In genomic region chr10:72297281-72297967, GRCh38 we compare ENCODE assay signal across 8 cellular contexts. TPM values are rescaled to one million over a fixed set of nuclear protein-coding genes. Genes with fewer than 3 reads are reported as not detected.
A peak's percentile ranks its signal among the peaks of the same experiment; 100 is the strongest.
DNase-seq lines count a peak whose midpoint lies in the region; ATAC-seq, FAIRE-seq and TF ChIP-seq lines count a peak whose summit lies in the region.

No MANE protein-coding gene starts in this region.

- no peak for TF ChIP-seq CTCF in CD8-positive, alpha-beta T cell (IDR thresholded peaks at IDR 0.05)
- TF ChIP-seq CTCF in HepG2 (CRISPR knock-in tag; IDR thresholded peaks at IDR 0.05) = no peak

- H3K9me3 Mint-ChIP-seq in CD8-positive, alpha-beta T cell = no peaks in the 10 kb centered on the region
- H3K9me3 Mint-ChIP-seq in central memory CD8-positive, alpha-beta T cell = no peaks in the 10 kb centered on the region

- peak; percentile 75 for ATAC-seq in CD8-positive, alpha-beta T cell
- ATAC-seq in GM21528 (IDR thresholded peaks at IDR 0.05; ENCODE audit: low FRiP score, unreplicated experiment) (peak; percentile 56), HepG2 (no peak)
- peak; percentile 85 for ATAC-seq in central memory CD8-positive, alpha-beta T cell (replicated peaks; ENCODE audit: extremely low read depth, poor library complexity, severe bottlenecking)

- intact Hi-C loops in CD8-positive, alpha-beta T cell (cut with DNase I, micrococcal nuclease) = loop anchor here (1.0 to 2.0 kb wide), 7 partner anchors 22 to 49 kb away; partner anchors contain the start of gene DDIT4 (in 1 of the 2)
- intact Hi-C loops in HepG2 (cut with micrococcal nuclease; ENCODE audit: unreplicated experiment) = no loop called here

- H3K4me1 Mint-ChIP-seq in CD8-positive, alpha-beta T cell (ENCODE audit: low read depth) = peaks cover 48% of the 10 kb centered on the region
- peaks cover 49% of the 10 kb centered on the region for H3K4me1 Mint-ChIP-seq in central memory CD8-positive, alpha-beta T cell

- no peak for TF ChIP-seq RAD21 in HepG2 (CRISPR knock-in tag; IDR thresholded peaks at IDR 0.05)

- CTCF ChIA-PET in CD8-positive, alpha-beta T cell (lab: Charles Lee) = interaction anchor here (0.7 to 3.3 kb wide), 8 partner anchors 9 to 66 kb away, joined by 3 to 17 read pairs (median 3); partner anchors contain the start of gene DDIT4
- CTCF ChIA-PET in HepG2 (lab: Yijun Ruan, JAX; ENCODE audit: low intra/inter-chr PET ratio, low total read pairs) = no interaction called here

- TF ChIP-seq EP300 in HepG2 (IDR thresholded peaks at IDR 0.05; ENCODE audit: low read depth in 2 of 2, low read length in 2 of 2) (no peak), HepG2 (CRISPR knock-in tag; IDR thresholded peaks at IDR 0.05; ENCODE audit: borderline replicate concordance) (no peak)

- no peaks in the 10 kb centered on the region for H3K36me3 Mint-ChIP-seq in CD8-positive, alpha-beta T cell
- H3K36me3 Mint-ChIP-seq in central memory CD8-positive, alpha-beta T cell (ENCODE audit: insufficient read depth) = peaks cover 17% of the 10 kb centered on the region

- H3K4me2 ChIP-seq in HepG2 (ENCODE audit: low read depth, low read length) = no peak overlapping the region

- DNase-seq in CD8-positive, alpha-beta T cell = peak; percentile 90 to 99 (median 93)
- DNase-seq in Jurkat, Clone E6-1 (ENCODE audit: low read depth, low spot score) = peak; percentile 98
- peak; percentile 86 to 90 (median 88) for DNase-seq in activated CD4-positive, CD25-positive, alpha-beta regulatory T cell (lab: John Stamatoyannopoulos, UW)
- DNase-seq in central memory CD8-positive, alpha-beta T cell (ENCODE audit: low spot score in 2 of 2) = peak; percentile 85 to 98
- no peak for DNase-seq in HepG2 (ENCODE audit: low spot score)
- peak; percentile 87 to 98 for DNase-seq in stimulated activated CD4-positive, alpha-beta T cell treated with anti-CD3 and anti-CD28 coated beads, Interleukin-4, amount 100 ng/mL, for 4 hours
- no peak for DNase-seq in NCI-H1105 treated with DMSO at 0.1 percent for 48 hours (lab: John Stamatoyannopoulos, UW)

- WGBS in HepG2 (ENCODE audit: low lambda C conversion rate) = 89% methylated on average over 44 of the region's 44 CpGs

- no peaks in the 10 kb centered on the region for H3K36me3 ChIP-seq in CD8-positive, alpha-beta T cell (ENCODE audit: insufficient read depth, low read length)
- H3K36me3 ChIP-seq in HepG2 (replicated peaks in 1 of 2; ENCODE audit: control insufficient read depth in 1 of 2, insufficient read depth in 2 of 2, low read length in 2 of 2) = no peaks in the 10 kb centered on the region

- no peak overlapping the region for H3K9ac ChIP-seq in HepG2 (ENCODE audit: insufficient read depth, low read depth, low read length)

- TF ChIP-seq POLR2A in HepG2 (IDR thresholded peaks at IDR 0.05; ENCODE audit: insufficient read depth in 1 of 2, low read depth in 2 of 2, low read length in 2 of 2) = no peak

- no TSS peak for BruUV-seq in HepG2 (replicated peaks; lab: Mats Ljungman, UMichigan)

- no peak for FAIRE-seq in HepG2 (lab: Jason Lieb, UNC)

- peak overlapping the region; percentile 70 for H3K27ac ChIP-seq in CD8-positive, alpha-beta T cell (ENCODE audit: low read depth, low read length)
- no peak overlapping the region for H3K27ac ChIP-seq in HepG2 (ENCODE audit: extremely low read length, insufficient read depth, low read length)

- peak overlapping the region; percentile 97 for H3K27ac Mint-ChIP-seq in CD8-positive, alpha-beta T cell
- peak overlapping the region; percentile 97 for H3K27ac Mint-ChIP-seq in central memory CD8-positive, alpha-beta T cell (ENCODE audit: low read depth)

- POLR2A ChIA-PET in CD8-positive, alpha-beta T cell (lab: Charles Lee) = interaction anchor here (0.6 to 3.3 kb wide), 21 partner anchors 10 to 82 kb away, joined by 3 to 32 read pairs (median 4); partner anchors contain the start of genes ANAPC16, ASCC1, DDIT4 and DNAJB12
- POLR2A ChIA-PET in HepG2 (lab: Yijun Ruan, JAX) = interaction anchor here (0.8 to 1.2 kb wide), 2 partner anchors 22 to 24 kb away, joined by 3 read pairs; partner anchors contain the start of gene DDIT4

- no peaks in the 10 kb centered on the region for H3K79me2 ChIP-seq in HepG2 (ENCODE audit: insufficient read depth, low read length)

- peaks cover 45% of the 10 kb centered on the region for H3K4me1 ChIP-seq in CD8-positive, alpha-beta T cell (ENCODE audit: insufficient read depth, low read length)
- H3K4me1 ChIP-seq in HepG2 (ENCODE audit: insufficient read depth, low read length) = peaks cover 39% of the 10 kb centered on the region

- no peaks in the 10 kb centered on the region for H4K20me1 ChIP-seq in HepG2 (ENCODE audit: insufficient read depth, low read length)

- H2AFZ ChIP-seq in HepG2 (ENCODE audit: low read length) = no peak overlapping the region

- in situ Hi-C loops in HepG2 (cut with HindIII; ENCODE audit: extremely low pct_ligation_motif_present, low pct_unique_long_range_greater_than_20kb) = no loop called here

- no peaks in the 10 kb centered on the region for H3K27me3 Mint-ChIP-seq in CD8-positive, alpha-beta T cell (ENCODE audit: low read depth)
- H3K27me3 Mint-ChIP-seq in central memory CD8-positive, alpha-beta T cell = no peaks in the 10 kb centered on the region

- H3K4me3 Mint-ChIP-seq in CD8-positive, alpha-beta T cell = peak overlapping the region; percentile 72
- H3K4me3 Mint-ChIP-seq in central memory CD8-positive, alpha-beta T cell = peak overlapping the region; percentile 70

- no peaks in the 10 kb centered on the region for H3K27me3 ChIP-seq in CD8-positive, alpha-beta T cell (ENCODE audit: insufficient read depth, low read length)
- H3K27me3 ChIP-seq in HepG2 (ENCODE audit: control insufficient read depth in 1 of 2, insufficient read depth in 2 of 2, low read length in 2 of 2) = no peaks in the 10 kb centered on the region; a peak in 1 of 5 replicates

- H3K4me3 ChIP-seq in CD8-positive, alpha-beta T cell (ENCODE audit: low read depth, low read length) = peak overlapping the region; percentile 53
- H3K4me3 ChIP-seq in Jurkat, Clone E6-1 (ENCODE audit: low read length) = peak overlapping the region; percentile 76
- H3K4me3 ChIP-seq in HepG2 (replicated peaks in 1 of 3; ENCODE audit: insufficient read depth in 1 of 3, low read depth in 2 of 3, low read length in 3 of 3) = no peak overlapping the region

- H3K9me3 ChIP-seq in CD8-positive, alpha-beta T cell (ENCODE audit: low read length) = no peaks in the 10 kb centered on the region
- H3K9me3 ChIP-seq in HepG2 (ENCODE audit: low read length) = no peaks in the 10 kb centered on the region

RNA-seq across cellular contexts. Expression of gene DDIT4, which starts 23.7 kb away (rescaled TPM):
- total RNA-seq in CD8-positive, alpha-beta T cell = 100 to 1,000 TPM; 351 to 360 TPM
- 55.7 TPM for polyA plus RNA-seq in Jurkat, Clone E6-1 (2012; ENCODE audit: insufficient read depth, insufficient read length)
- 35.2 and 35.6 TPM in 2 replicates for total RNA-seq in HepG2 (2016; rRNA removed; fragmentation: Illumina TruSeq; extraction: Trizol)
- total RNA-seq in HepG2 (2016; cell fraction: cytosol; rRNA removed; fragmentation: Illumina TruSeq; extraction: Trizol; ENCODE audit: low read depth) = 17.3 and 17.4 TPM in 2 replicates
- 35.9 and 37.2 TPM in 2 replicates for total RNA-seq in HepG2 (2016; cell fraction: insoluble cytoplasmic fraction; rRNA removed; fragmentation: Illumina TruSeq; extraction: Trizol)
- 34.5 and 35.2 TPM in 2 replicates for total RNA-seq in HepG2 (2016; cell fraction: membrane; rRNA removed; fragmentation: Illumina TruSeq; extraction: Trizol)
- 19.2 and 19.4 TPM in 2 replicates for total RNA-seq in HepG2 (2016; cell fraction: nucleus; rRNA removed; fragmentation: Illumina TruSeq; extraction: Trizol)
- polyA plus RNA-seq in HepG2 (2011; rRNA removed) = 40.7 and 78.9 TPM in 2 replicates
- 47.3 and 59.3 TPM in 2 replicates for polyA plus RNA-seq in HepG2 (2011; cell fraction: cytosol; rRNA removed)
- polyA plus RNA-seq in HepG2 (2011; cell fraction: nucleus; rRNA removed) = 73.1 and 98.3 TPM in 2 replicates
- polyA plus RNA-seq in HepG2 (2012) = 82.2 and 137 TPM in 2 replicates
- polyA plus RNA-seq in HepG2 (2016; cell fraction: cytosol; fragmentation: Illumina TruSeq; extraction: Trizol; ENCODE audit: low read depth) = 3.8 and 5.2 TPM in 2 replicates
- 24.9 and 26.7 TPM in 2 replicates for polyA plus RNA-seq in HepG2 (2016; cell fraction: insoluble cytoplasmic fraction; fragmentation: Illumina TruSeq; extraction: Trizol; ENCODE audit: low read depth)
- polyA plus RNA-seq in HepG2 (2016; cell fraction: membrane; fragmentation: Illumina TruSeq; extraction: Trizol; ENCODE audit: low read depth) = 8.1 and 8.4 TPM in 2 replicates
- polyA plus RNA-seq in HepG2 (2016; cell fraction: nucleus; fragmentation: Illumina TruSeq; extraction: Trizol; ENCODE audit: insufficient read depth, low read depth) = 27.3 and 28.4 TPM in 2 replicates
- polyA minus RNA-seq in HepG2 (2011; rRNA and poly(A)+ RNA removed; ENCODE audit: low replicate concordance) = 150 and 161 TPM in 2 replicates
- polyA minus RNA-seq in HepG2 (2011; cell fraction: cytosol; rRNA and poly(A)+ RNA removed) = 74.7 and 77.2 TPM in 2 replicates
- 51.2 and 56.2 TPM in 2 replicates for polyA minus RNA-seq in HepG2 (2011; cell fraction: nucleus; rRNA and poly(A)+ RNA removed)

RNA-seq across cellular contexts. Expression of gene DNAJB12, which starts 57.3 kb away (rescaled TPM):
- 10 to 100 TPM; 33.9 to 37.5 TPM for total RNA-seq in CD8-positive, alpha-beta T cell
- 25.7 TPM for polyA plus RNA-seq in Jurkat, Clone E6-1 (2012; ENCODE audit: insufficient read depth, insufficient read length)
- 11.4 and 18.2 TPM in 2 replicates for total RNA-seq in HepG2 (2016; rRNA removed; fragmentation: Illumina TruSeq; extraction: Trizol)
- total RNA-seq in HepG2 (2016; cell fraction: cytosol; rRNA removed; fragmentation: Illumina TruSeq; extraction: Trizol; ENCODE audit: low read depth) = 3.9 and 5.0 TPM in 2 replicates
- 9.2 and 19.9 TPM in 2 replicates for total RNA-seq in HepG2 (2016; cell fraction: insoluble cytoplasmic fraction; rRNA removed; fragmentation: Illumina TruSeq; extraction: Trizol)
- 6.8 and 7.7 TPM in 2 replicates for total RNA-seq in HepG2 (2016; cell fraction: membrane; rRNA removed; fragmentation: Illumina TruSeq; extraction: Trizol)
- 18.8 and 22.8 TPM in 2 replicates for total RNA-seq in HepG2 (2016; cell fraction: nucleus; rRNA removed; fragmentation: Illumina TruSeq; extraction: Trizol)
- 10.8 and 13.6 TPM in 2 replicates for polyA plus RNA-seq in HepG2 (2011; rRNA removed)
- 8.7 and 9.8 TPM in 2 replicates for polyA plus RNA-seq in HepG2 (2011; cell fraction: cytosol; rRNA removed)
- 21.4 and 23.3 TPM in 2 replicates for polyA plus RNA-seq in HepG2 (2011; cell fraction: nucleus; rRNA removed)
- 11.6 and 13.7 TPM in 2 replicates for polyA plus RNA-seq in HepG2 (2012)
- 3.5 TPM in 2 replicates for polyA plus RNA-seq in HepG2 (2016; cell fraction: cytosol; fragmentation: Illumina TruSeq; extraction: Trizol; ENCODE audit: low read depth)
- 9.6 and 12.1 TPM in 2 replicates for polyA plus RNA-seq in HepG2 (2016; cell fraction: insoluble cytoplasmic fraction; fragmentation: Illumina TruSeq; extraction: Trizol; ENCODE audit: low read depth)
- polyA plus RNA-seq in HepG2 (2016; cell fraction: membrane; fragmentation: Illumina TruSeq; extraction: Trizol; ENCODE audit: low read depth) = 5.2 and 5.7 TPM in 2 replicates
- 30.8 and 32.2 TPM in 2 replicates for polyA plus RNA-seq in HepG2 (2016; cell fraction: nucleus; fragmentation: Illumina TruSeq; extraction: Trizol; ENCODE audit: insufficient read depth, low read depth)
- 15.9 and 24.1 TPM in 2 replicates for polyA minus RNA-seq in HepG2 (2011; rRNA and poly(A)+ RNA removed; ENCODE audit: low replicate concordance)
- polyA minus RNA-seq in HepG2 (2011; cell fraction: cytosol; rRNA and poly(A)+ RNA removed) = 8.8 and 8.9 TPM in 2 replicates
- polyA minus RNA-seq in HepG2 (2011; cell fraction: nucleus; rRNA and poly(A)+ RNA removed) = 18.4 and 18.9 TPM in 2 replicates

Comparison
In these comparisons a context has a peak if more than half of its experiments do, and no peak if none do; other contexts are left out.
1. DNase-seq: peak in CD8-positive, alpha-beta T cell (7 of 7), Jurkat, Clone E6-1 (single experiment), activated CD4-positive, CD25-positive, alpha-beta regulatory T cell (4 of 4), central memory CD8-positive, alpha-beta T cell (2 of 2) and stimulated activated CD4-positive, alpha-beta T cell treated with anti-CD3 and anti-CD28 coated beads, Interleukin-4, amount 100 ng/mL, for 4 hours (2 of 2); none in HepG2 (single experiment) and NCI-H1105 treated with DMSO at 0.1 percent for 48 hours (single experiment).
2. H3K4me3 ChIP-seq: peak in CD8-positive, alpha-beta T cell (single experiment) and Jurkat, Clone E6-1 (single experiment); none in HepG2 (0 of 3).